ENCODE assay signal across 8 cellular contexts in genomic region chr20:1897965-1898464, GRCh38. TPM values are rescaled to one million over a fixed set of nuclear protein-coding genes. Genes with fewer than 3 reads are reported as not detected.
DNase-seq lines count a peak whose midpoint lies in the region; ATAC-seq and TF ChIP-seq lines count a peak whose summit lies in the region.

No MANE protein-coding gene starts in this region.

- TF ChIP-seq POLR2A in NB4 (IDR thresholded peaks at IDR 0.05; ENCODE audit: extremely low read depth, insufficient read length) = no peak

- peak; percentile 90 for DNase-seq in CD1c-positive myeloid dendritic cell (ENCODE audit: extremely low spot score)
- peak; percentile 89 for DNase-seq in NB4 (ENCODE audit: low read depth)
- DNase-seq in hippocampal formation (lab: John Stamatoyannopoulos, UW) = peak; percentile 22 to 34
- no peak for DNase-seq in dermis blood vessel endothelial cell
- DNase-seq in NCI-H2227 (lab: John Stamatoyannopoulos, UW; ENCODE audit: unreplicated experiment) = no peak
- DNase-seq in stimulated activated CD4-positive, alpha-beta T cell treated with anti-CD3 and anti-CD28 coated beads, Interleukin-2, amount 100 ng/mL, for 48 hours = no peak
- no peak for DNase-seq in NCI-H82 (lab: John Stamatoyannopoulos, UW)

- no peak for TF ChIP-seq CTCF in NB4 (IDR thresholded peaks at IDR 0.05; ENCODE audit: low read depth, low read length)

- peak overlapping the region; percentile 40 for H3K4me3 ChIP-seq in NB4 (ENCODE audit: low read depth, low read length)

- peak; percentile 60 for ATAC-seq in GM21528 (IDR thresholded peaks at IDR 0.05; ENCODE audit: low FRiP score, unreplicated experiment)

RNA-seq across cellular contexts. Expression of gene SIRPA, which starts 2.8 kb away (rescaled TPM):
- total RNA-seq in dermis blood vessel endothelial cell = 35.2 and 55.2 TPM in 2 replicates

Comparison
In these comparisons a context has a peak if more than half of its experiments do, and no peak if none do; other contexts are left out.
1. DNase-seq: peak in CD1c-positive myeloid dendritic cell (single experiment), NB4 (single experiment) and hippocampal formation (2 of 2); none in dermis blood vessel endothelial cell (single experiment), NCI-H2227 (single experiment), stimulated activated CD4-positive, alpha-beta T cell treated with anti-CD3 and anti-CD28 coated beads, Interleukin-2, amount 100 ng/mL, for 48 hours (0 of 2) and NCI-H82 (single experiment).